In the genomic region with DNA sequence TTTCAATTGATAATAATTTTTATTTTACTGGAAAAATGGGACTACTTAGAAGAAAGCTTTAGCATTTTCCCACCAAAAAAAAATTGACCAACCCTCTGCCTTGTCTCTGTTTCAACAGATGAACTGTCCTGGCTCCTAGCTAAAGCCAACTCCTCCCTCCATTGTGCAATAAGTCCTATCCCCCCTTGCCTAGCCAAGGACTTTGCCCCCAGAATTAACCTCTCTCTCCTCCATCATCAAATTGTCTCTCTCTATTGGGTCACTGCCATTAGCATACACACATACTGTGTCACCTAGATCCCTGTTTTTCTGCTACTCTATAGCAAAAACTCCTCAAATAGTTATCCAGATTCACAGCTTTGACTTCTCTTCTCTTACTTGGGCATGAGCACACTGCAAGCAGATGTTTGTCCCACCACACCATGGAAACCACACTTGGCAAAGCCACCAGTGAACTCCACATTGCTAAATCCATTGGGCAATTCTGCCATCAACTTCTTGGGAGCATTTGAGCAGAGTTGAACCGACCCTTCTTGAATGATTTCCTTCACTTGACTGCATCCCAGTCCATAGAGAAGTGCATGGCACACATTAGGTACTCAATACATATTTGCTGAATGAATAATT, we compare ENCODE assay signal across 22 cellular contexts.
DNase-seq lines count a peak whose midpoint lies in the region; ATAC-seq and TF ChIP-seq lines count a peak whose summit lies in the region.
"Had no signal": no experiment of that assay in that cellular context is flagged by ENCODE, and none has a peak within 500 bp of the region (broad histone marks: within the 10 kb centered on the region; RNA-seq: fewer than 3 reads in every experiment).

No MANE protein-coding gene starts in this region.

- no peaks in the 10 kb centered on the region for H3K9me2 ChIP-seq in hepatocyte (replicated peaks; ENCODE audit: insufficient read depth)

- no peak for TF ChIP-seq EP300 in esophagus muscularis mucosa (IDR thresholded peaks at IDR 0.05)

- no peak overlapping the region for H3K4me2 ChIP-seq in hepatocyte
- H3K4me2 ChIP-seq: PC-9 had no signal

- H3K4me1 ChIP-seq in hepatocyte (ENCODE audit: insufficient read depth), result peaks cover 10% of the 10 kb centered on the region
- no peaks in the 10 kb centered on the region for H3K4me1 ChIP-seq in lung (ENCODE audit: control insufficient read depth in 2 of 2, insufficient read depth in 2 of 2, low read length in 2 of 2)
- no peaks in the 10 kb centered on the region for H3K4me1 ChIP-seq in esophagus muscularis mucosa

- DNase-seq in AG10803 (ENCODE audit: low read depth), result peak; percentile 32
- peak; percentile 20 for DNase-seq in choroid plexus epithelial cell (ENCODE audit: low read depth)
- DNase-seq in hepatocyte (ENCODE audit: low spot score), result peak; percentile 15
- DNase-seq in lung (ENCODE audit: low spot score), result peak; percentile 36
- DNase-seq in esophagus muscularis mucosa (ENCODE audit: extremely low spot score), result no peak
- DNase-seq in NCI-H2029 treated with DMSO at 0.1 percent for 48 hours (lab: John Stamatoyannopoulos, UW), result no peak
- DNase-seq: DMS53, GDM1, MM.1S, NCI-H1048, NCI-H1417 treated with DMSO at 0.1 percent for 48 hours, NCI-H187, NCI-H2107, NCI-H2227 treated with DMSO at 0.1 percent for 48 hours, NCI-H510A, NCI-H748 treated with DMSO at 0.1 percent for 48 hours, PC-9, RPMI8226, SHP77 had no signal

- TF ChIP-seq POLR2A in esophagus muscularis mucosa (IDR thresholded peaks at IDR 0.05; ENCODE audit: low read depth), result no peak

- H3K79me2 ChIP-seq in hepatocyte, result no peaks in the 10 kb centered on the region

- no peak for TF ChIP-seq CTCF in AG10803 (conservative IDR thresholded peaks at IDR 0.05; ENCODE audit: low read length)
- TF ChIP-seq CTCF in choroid plexus epithelial cell (conservative IDR thresholded peaks at IDR 0.05; ENCODE audit: low read depth, low read length), result no peak
- TF ChIP-seq CTCF in hepatocyte (IDR thresholded peaks at IDR 0.05; ENCODE audit: poor library complexity), result no peak
- TF ChIP-seq CTCF in lung (IDR thresholded peaks at IDR 0.05; ENCODE audit: control extremely low read depth, extremely low read depth), result no peak
- no peak for TF ChIP-seq CTCF in esophagus muscularis mucosa (IDR thresholded peaks at IDR 0.05)

- H3K27ac ChIP-seq in hepatocyte (no peak overlapping the region), lung (ENCODE audit: low read depth in 1 of 2, low read length in 1 of 2) (no peak overlapping the region), esophagus muscularis mucosa (replicated peaks in 1 of 4) (no peak overlapping the region)
- H3K27ac ChIP-seq: PC-9 had no signal

- H4K20me1 ChIP-seq in hepatocyte (ENCODE audit: insufficient read depth, poor library complexity, severe bottlenecking), result no peaks in the 10 kb centered on the region

- H3K36me3 ChIP-seq in hepatocyte (replicated peaks; ENCODE audit: insufficient read depth, low read depth) (no peaks in the 10 kb centered on the region), lung (ENCODE audit: control insufficient read depth in 2 of 2, insufficient read depth in 2 of 2, low read length in 2 of 2) (no peaks in the 10 kb centered on the region), esophagus muscularis mucosa (no peaks in the 10 kb centered on the region)

- peak; percentile 48 for ATAC-seq in lung (ENCODE audit: insufficient read depth, low FRiP score)
- no peak for ATAC-seq in GM21528 (IDR thresholded peaks at IDR 0.05; ENCODE audit: low FRiP score, unreplicated experiment)
- no peak for ATAC-seq in HG02571 (IDR thresholded peaks at IDR 0.05; ENCODE audit: unreplicated experiment)
- ATAC-seq: K562 had no signal

- no peaks in the 10 kb centered on the region for H3K9me3 ChIP-seq in hepatocyte (ENCODE audit: low read depth)
- peaks cover 0 to 1% of the 10 kb centered on the region in 2 donors for H3K9me3 ChIP-seq in lung (ENCODE audit: control insufficient read depth in 2 of 2, insufficient read depth in 1 of 2, low read length in 1 of 2)
- no peaks in the 10 kb centered on the region for H3K9me3 ChIP-seq in esophagus muscularis mucosa

- H3K27me3 ChIP-seq in hepatocyte, result no peaks in the 10 kb centered on the region
- no peaks in the 10 kb centered on the region for H3K27me3 ChIP-seq in lung (ENCODE audit: control insufficient read depth, insufficient read depth)
- H3K27me3 ChIP-seq in esophagus muscularis mucosa, result peaks cover 0 to under 1% (median 0%) of the 10 kb centered on the region in 4 donors

- no peak overlapping the region for H3K4me3 ChIP-seq in AG10803 (ENCODE audit: low read length)
- H3K4me3 ChIP-seq in choroid plexus epithelial cell (ENCODE audit: low read depth, low read length), result no peak overlapping the region
- H3K4me3 ChIP-seq in hepatocyte, result no peak overlapping the region
- H3K4me3 ChIP-seq in lung, result no peak overlapping the region
- H3K4me3 ChIP-seq in esophagus muscularis mucosa, result no peak overlapping the region
- H3K4me3 ChIP-seq: K562, PC-9 had no signal

- intact Hi-C loops in esophagus muscularis mucosa (cut with DNase I), result no loop called here

- WGBS in hepatocyte (ENCODE audit: low lambda C conversion rate, missing lambda C conversion rate), result 86% methylated on average over 1 of the region's 1 CpG
- 46 to 75% methylated on average over 1 of the region's 1 CpG for WGBS in lung, 2 donors
- WGBS in esophagus muscularis mucosa, result 69% methylated on average over 1 of the region's 1 CpG

- H2AFZ ChIP-seq in hepatocyte, result no peak overlapping the region
- H2AFZ ChIP-seq: PC-9 had no signal

Comparison
In these comparisons a context has a peak if more than half of its experiments do, and no peak if none do; other contexts are left out.
1. DNase-seq: peak in AG10803 (single experiment), choroid plexus epithelial cell (single experiment), hepatocyte (single experiment) and lung (single experiment); none in esophagus muscularis mucosa (single experiment) and NCI-H2029 treated with DMSO at 0.1 percent for 48 hours (single experiment).